18 cellular contexts compared by ENCODE assay signal in the genomic region with DNA sequence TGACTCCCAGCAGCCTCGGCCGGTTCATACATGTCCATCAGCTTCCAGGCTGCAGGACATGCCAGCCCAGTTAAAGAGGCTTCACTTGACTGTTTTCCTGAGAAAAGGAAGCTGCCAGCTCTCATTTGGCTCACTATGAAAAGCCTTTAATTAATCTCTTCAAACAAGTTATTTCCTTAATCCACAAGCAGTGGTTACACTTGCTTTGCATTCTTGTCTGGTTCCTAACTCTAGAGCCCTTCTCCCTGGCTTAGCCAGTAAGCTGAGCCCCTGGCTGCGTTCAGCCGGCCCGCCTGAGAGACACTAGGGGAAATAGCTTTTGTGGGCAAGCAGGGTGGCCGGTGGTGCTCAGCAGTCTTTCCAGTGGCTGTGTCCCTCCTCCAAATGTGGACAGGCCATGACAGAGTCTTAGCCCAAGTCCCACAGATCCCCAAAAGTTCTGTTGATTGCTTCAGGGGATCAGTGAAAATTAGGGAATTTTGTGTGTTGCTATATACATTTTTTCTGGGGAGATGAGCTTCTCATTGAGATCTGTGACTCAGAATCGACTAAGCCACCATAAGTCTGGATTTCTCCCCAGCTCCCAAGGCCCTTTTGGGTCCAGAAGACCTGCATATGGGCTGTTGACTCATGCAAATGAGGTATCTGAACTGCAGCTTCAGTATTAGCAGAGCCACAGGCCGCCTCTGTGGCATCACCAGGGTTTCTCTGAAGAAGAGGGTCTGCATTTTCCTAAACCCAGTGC.
"Had no signal": no experiment of that assay in that cellular context is flagged by ENCODE, and none has a peak within 500 bp of the region (broad histone marks: within the 10 kb centered on the region; RNA-seq: fewer than 3 reads in every experiment).

No MANE protein-coding gene starts in this region.

- ATAC-seq: gastrocnemius medialis; left ventricle myocardium superior; stimulated activated memory B cell treated with anti-CD40 and anti-IgM and Interleukin-4, amounts not matched to agents 10 μg/mL and 1 μg/mL and 100 μg/mL, for 72 hours; T-cell; WTC11 had no signal

- H3K9me3 Mint-ChIP-seq: activated CD4-positive, alpha-beta T cell treated with anti-CD3 and anti-CD28 coated beads, Interleukin-2, amount 10 ng/mL, durations not matched to agents 24 days and 14 days; nephron progenitor cell; stimulated activated memory B cell treated with anti-CD40 and anti-IgM and Interleukin-4, amounts not matched to agents 10 μg/mL and 1 μg/mL and 100 μg/mL, for 72 hours; T-cell; WTC11 had no signal

- H3K4me3 ChIP-seq: dorsolateral prefrontal cortex, esophagus squamous epithelium, gastrocnemius medialis, ovary, tibial artery had no signal

- H3K27ac Mint-ChIP-seq: activated naive CD8-positive, alpha-beta T cell; nephron progenitor cell; stimulated activated memory B cell treated with anti-CD40 and anti-IgM and Interleukin-4, amounts not matched to agents 10 μg/mL and 1 μg/mL and 100 μg/mL, for 72 hours; T-cell; WTC11 had no signal

- H3K9me3 ChIP-seq: esophagus squamous epithelium, gastrocnemius medialis, ovary, tibial artery had no signal

- H3K36me3 ChIP-seq: ovary had no signal

- H3K27ac ChIP-seq: esophagus squamous epithelium, gastrocnemius medialis, ovary, tibial artery had no signal

- H3K27me3 Mint-ChIP-seq: activated CD4-positive, alpha-beta T cell treated with anti-CD3 and anti-CD28 coated beads, Interleukin-2, amount 10 ng/mL, durations not matched to agents 24 days and 14 days; activated naive CD8-positive, alpha-beta T cell; stimulated activated memory B cell treated with anti-CD40 and anti-IgM and Interleukin-4, amounts not matched to agents 10 μg/mL and 1 μg/mL and 100 μg/mL, for 72 hours; T-cell had no signal

- H3K4me3 Mint-ChIP-seq: activated CD4-positive, alpha-beta T cell treated with anti-CD3 and anti-CD28 coated beads, Interleukin-2, amount 10 ng/mL, durations not matched to agents 24 days and 14 days; activated naive CD8-positive, alpha-beta T cell; nephron progenitor cell; stimulated activated memory B cell treated with anti-CD40 and anti-IgM and Interleukin-4, amounts not matched to agents 10 μg/mL and 1 μg/mL and 100 μg/mL, for 72 hours; T-cell; WTC11 had no signal

- DNase-seq: activated CD4-positive, alpha-beta T cell treated with anti-CD3 and anti-CD28 coated beads, Interleukin-2, amount 10 ng/mL, durations not matched to agents 24 days and 14 days; activated CD8-positive, alpha-beta memory T cell treated with anti-CD3 and anti-CD28 coated beads for 24 hours; activated effector memory CD4-positive, alpha-beta T cell treated with Interleukin-2 at 50 U/mL for 16 hours; activated T-cell treated with anti-CD3 and anti-CD28 coated beads for 4 hours; amygdala; dorsolateral prefrontal cortex; esophagus squamous epithelium; gastrocnemius medialis; left ventricle myocardium superior; mesendoderm; nephron progenitor cell; ovary; T-cell; T1000; tibial artery had no signal

- H3K4me1 ChIP-seq: gastrocnemius medialis had no signal

- H3K27me3 ChIP-seq: dorsolateral prefrontal cortex, esophagus squamous epithelium, gastrocnemius medialis, ovary, tibial artery had no signal
